Comparison of ENCODE assay signal across 21 cellular contexts in the genomic region with DNA sequence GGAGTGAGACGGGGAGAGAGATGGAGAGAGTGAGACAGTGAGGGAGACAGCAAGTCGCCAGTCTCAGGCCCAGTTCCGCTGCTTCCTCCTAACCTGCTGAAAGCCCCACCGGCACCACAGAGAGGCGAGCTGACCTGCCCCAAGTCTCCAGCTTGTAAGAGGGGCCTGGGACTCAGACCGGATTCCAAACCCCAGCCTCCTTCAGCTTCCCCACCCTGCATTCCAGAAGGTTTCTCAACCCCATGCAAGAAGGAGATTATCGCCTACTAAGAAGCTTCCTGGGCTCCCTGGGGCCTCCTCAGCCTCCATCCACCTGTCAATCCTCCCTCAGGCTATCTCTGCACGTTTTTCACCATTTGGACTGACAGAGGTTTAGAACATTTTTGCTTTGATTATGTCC.
"Had no signal": no experiment of that assay in that cellular context is flagged by ENCODE, and none has a peak within 500 bp of the region (broad histone marks: within the 10 kb centered on the region; RNA-seq: fewer than 3 reads in every experiment).

No MANE protein-coding gene starts in this region.

- H3K27me3 Mint-ChIP-seq: brain had no signal

- H3K36me3 ChIP-seq: left lung, right lobe of liver, stomach had no signal

- H3K4me1 ChIP-seq: foreskin keratinocyte, left lung, psoas muscle, right lobe of liver, stomach, testis had no signal

- DNase-seq: activated CD4-positive, alpha-beta memory T cell treated with anti-CD3 and anti-CD28 coated beads, Interleukin-2, amount 10 ng/mL, durations not matched to agents 7 days and 5 days; activated CD4-positive, alpha-beta T cell treated with anti-CD3 and anti-CD28 coated beads for 48 hours; activated CD4-positive, CD25-positive, alpha-beta regulatory T cell; activated CD8-positive, alpha-beta memory T cell treated with anti-CD3 and anti-CD28 coated beads, Interleukin-2, amount 10 ng/mL, durations not matched to agents 7 days and 5 days; activated naive CD4-positive, alpha-beta T cell; activated naive CD8-positive, alpha-beta T cell treated with anti-CD3 and anti-CD28 coated beads, Interleukin-2, amount 10 ng/mL, durations not matched to agents 7 days and 5 days; caudate nucleus; dorsolateral prefrontal cortex; foreskin keratinocyte; hippocampal formation; kidney; psoas muscle; right lobe of liver; small intestine; stimulated activated CD4-positive, alpha-beta T cell treated with anti-CD3 and anti-CD28 coated beads, Interleukin-15, amount 100 ng/mL, for 24 hours; stimulated activated CD4-positive, alpha-beta T cell treated with anti-CD3 and anti-CD28 coated beads, Interleukin-2, amount 100 ng/mL, for 48 hours; stomach; testis had no signal

- ATAC-seq: activated CD8-positive, alpha-beta memory T cell treated with anti-CD3 and anti-CD28 coated beads, Interleukin-2, amount 10 ng/mL, durations not matched to agents 7 days and 5 days; activated T-helper 17 cell treated with anti-CD3 and anti-CD28 coated beads, Interleukin-2, amount 50 U/mL, for 72 hours; foreskin keratinocyte; left lung; psoas muscle; right lobe of liver had no signal

- H3K27me3 ChIP-seq: foreskin keratinocyte, right lobe of liver, stomach, testis had no signal

- H3K4me1 Mint-ChIP-seq: activated CD4-positive, alpha-beta memory T cell treated with anti-CD3 and anti-CD28 coated beads, Interleukin-2, amount 10 ng/mL, durations not matched to agents 7 days and 5 days; activated CD8-positive, alpha-beta memory T cell treated with anti-CD3 and anti-CD28 coated beads, Interleukin-2, amount 10 ng/mL, durations not matched to agents 7 days and 5 days; activated naive CD8-positive, alpha-beta T cell treated with anti-CD3 and anti-CD28 coated beads, Interleukin-2, amount 10 ng/mL, durations not matched to agents 7 days and 5 days; activated T-helper 17 cell treated with anti-CD3 and anti-CD28 coated beads, Interleukin-2, amount 50 U/mL, for 72 hours had no signal

- H3K27ac ChIP-seq: dorsolateral prefrontal cortex, foreskin keratinocyte, left lung, psoas muscle, right lobe of liver, stomach, testis had no signal

- H3K4me3 ChIP-seq: dorsolateral prefrontal cortex, left lung, psoas muscle, right lobe of liver, stomach, testis had no signal

- H3K9me3 ChIP-seq: left lung, psoas muscle, right lobe of liver, stomach, testis had no signal

- H3K9me3 Mint-ChIP-seq: activated CD4-positive, alpha-beta memory T cell treated with anti-CD3 and anti-CD28 coated beads, Interleukin-2, amount 10 ng/mL, durations not matched to agents 7 days and 5 days; activated naive CD8-positive, alpha-beta T cell treated with anti-CD3 and anti-CD28 coated beads, Interleukin-2, amount 10 ng/mL, durations not matched to agents 7 days and 5 days; activated T-helper 17 cell treated with anti-CD3 and anti-CD28 coated beads, Interleukin-2, amount 50 U/mL, for 72 hours; brain had no signal

- H3K4me3 Mint-ChIP-seq: activated CD4-positive, alpha-beta memory T cell treated with anti-CD3 and anti-CD28 coated beads, Interleukin-2, amount 10 ng/mL, durations not matched to agents 7 days and 5 days; activated CD8-positive, alpha-beta memory T cell treated with anti-CD3 and anti-CD28 coated beads, Interleukin-2, amount 10 ng/mL, durations not matched to agents 7 days and 5 days; activated naive CD8-positive, alpha-beta T cell treated with anti-CD3 and anti-CD28 coated beads, Interleukin-2, amount 10 ng/mL, durations not matched to agents 7 days and 5 days; activated T-helper 17 cell treated with anti-CD3 and anti-CD28 coated beads, Interleukin-2, amount 50 U/mL, for 72 hours; brain had no signal

- H3K36me3 Mint-ChIP-seq: activated CD8-positive, alpha-beta memory T cell treated with anti-CD3 and anti-CD28 coated beads, Interleukin-2, amount 10 ng/mL, durations not matched to agents 7 days and 5 days; activated naive CD8-positive, alpha-beta T cell treated with anti-CD3 and anti-CD28 coated beads, Interleukin-2, amount 10 ng/mL, durations not matched to agents 7 days and 5 days; brain had no signal

- H3K27ac Mint-ChIP-seq: activated CD4-positive, alpha-beta memory T cell treated with anti-CD3 and anti-CD28 coated beads, Interleukin-2, amount 10 ng/mL, durations not matched to agents 7 days and 5 days; activated CD8-positive, alpha-beta memory T cell treated with anti-CD3 and anti-CD28 coated beads, Interleukin-2, amount 10 ng/mL, durations not matched to agents 7 days and 5 days; activated naive CD8-positive, alpha-beta T cell treated with anti-CD3 and anti-CD28 coated beads, Interleukin-2, amount 10 ng/mL, durations not matched to agents 7 days and 5 days; activated T-helper 17 cell treated with anti-CD3 and anti-CD28 coated beads, Interleukin-2, amount 50 U/mL, for 72 hours had no signal
